In the genomic region with DNA sequence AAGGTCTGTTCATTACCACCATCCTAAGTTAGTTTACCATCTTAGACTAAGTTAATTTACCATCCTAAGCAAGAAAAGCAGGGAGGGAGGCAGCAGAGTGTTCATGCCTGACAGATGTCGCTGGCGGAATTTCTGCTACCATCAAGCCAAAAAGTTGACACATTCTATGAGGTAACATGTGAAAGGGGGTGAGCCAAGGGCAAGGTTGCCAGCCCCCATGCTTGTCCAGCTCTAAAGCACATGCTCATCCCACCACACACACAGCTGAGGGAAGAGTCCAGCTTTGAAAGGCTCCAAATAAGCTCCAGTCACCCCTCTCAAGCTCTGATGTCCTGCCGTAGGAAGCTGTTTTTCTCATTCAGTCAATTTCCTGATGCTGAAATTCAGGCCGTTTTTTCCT, we compare ENCODE assay signal across 16 cellular contexts. TPM values are rescaled to one million over a fixed set of nuclear protein-coding genes. Genes with fewer than 3 reads are reported as not detected.
DNase-seq lines count a peak whose midpoint lies in the region; ATAC-seq and TF ChIP-seq lines count a peak whose summit lies in the region.
"Had no signal": no experiment of that assay in that cellular context is flagged by ENCODE, and none has a peak within 500 bp of the region (broad histone marks: within the 10 kb centered on the region; RNA-seq: fewer than 3 reads in every experiment).

No MANE protein-coding gene starts in this region.

- H3K4me1 ChIP-seq in osteoblast (ENCODE audit: insufficient read depth, low read length) = peaks cover 13% of the 10 kb centered on the region

- no peaks in the 10 kb centered on the region for H4K20me1 ChIP-seq in osteoblast (ENCODE audit: insufficient read depth, low read length)

- H3K4me3 Mint-ChIP-seq in activated CD4-positive, alpha-beta T cell treated with anti-CD3 and anti-CD28 coated beads for 36 hours = peak overlapping the region; percentile 95
- H3K4me3 Mint-ChIP-seq in IgD-negative memory B cell = peak overlapping the region in 3 of 4 donors; percentile 50 to 76 (median 54)
- peak overlapping the region; percentile 67 for H3K4me3 Mint-ChIP-seq in activated T-helper 2 cell treated with anti-CD3 and anti-CD28 coated beads, Interferon-gamma antibody, Interleukin-2, Interleukin-4, amounts not matched to agents 10 μg/mL and 5 μg/mL and 100 μg/mL, durations not matched to agents 14 hours and 24 hours and 36 hours (ENCODE audit: low read depth)
- H3K4me3 Mint-ChIP-seq in natural killer cell = peak overlapping the region; percentile 90
- H3K4me3 Mint-ChIP-seq: neural crest cell had no signal

- CTCF ChIA-PET in activated CD4-positive, alpha-beta T cell treated with anti-CD3 and anti-CD28 coated beads for 36 hours (lab: Charles Lee) = interaction anchor here (0.7 to 27.5 kb wide), 6 partner anchors 6 to 86 kb away, joined by 3 to 621 read pairs (median 8); no protein-coding TSS in a partner anchor

- no peak overlapping the region for H3K4me2 ChIP-seq in osteoblast (ENCODE audit: insufficient read depth, low read length)

- peak overlapping the region; percentile 99 for H3K27ac Mint-ChIP-seq in activated CD4-positive, alpha-beta T cell treated with anti-CD3 and anti-CD28 coated beads for 36 hours
- H3K27ac Mint-ChIP-seq in IgD-negative memory B cell (peak overlapping the region in 2 of 3 donors; percentile 71 to 86), natural killer cell (peak overlapping the region; percentile 90 to 100)
- peak overlapping the region; percentile 91 for H3K27ac Mint-ChIP-seq in activated T-helper 2 cell treated with anti-CD3 and anti-CD28 coated beads, Interferon-gamma antibody, Interleukin-2, Interleukin-4, amounts not matched to agents 10 μg/mL and 5 μg/mL and 100 μg/mL, durations not matched to agents 14 hours and 24 hours and 36 hours

- H3K79me2 ChIP-seq in osteoblast (ENCODE audit: insufficient read depth, low read length) = no peaks in the 10 kb centered on the region

- H3K9me3 ChIP-seq in osteoblast (ENCODE audit: low read depth, low read length) = no peaks in the 10 kb centered on the region
- H3K9me3 ChIP-seq: tibial nerve had no signal

- no peaks in the 10 kb centered on the region for H3K9me3 Mint-ChIP-seq in activated CD4-positive, alpha-beta T cell treated with anti-CD3 and anti-CD28 coated beads for 36 hours (ENCODE audit: low read depth)
- H3K9me3 Mint-ChIP-seq in IgD-negative memory B cell = no peaks in the 10 kb centered on the region
- no peaks in the 10 kb centered on the region for H3K9me3 Mint-ChIP-seq in activated T-helper 2 cell treated with anti-CD3 and anti-CD28 coated beads, Interferon-gamma antibody, Interleukin-2, Interleukin-4, amounts not matched to agents 10 μg/mL and 5 μg/mL and 100 μg/mL, durations not matched to agents 14 hours and 24 hours and 36 hours
- H3K9me3 Mint-ChIP-seq in natural killer cell = no peaks in the 10 kb centered on the region
- H3K9me3 Mint-ChIP-seq: neural crest cell had no signal

- H3K4me3 ChIP-seq in osteoblast (ENCODE audit: insufficient read depth, low read length) = no peak overlapping the region
- H3K4me3 ChIP-seq: tibial nerve had no signal

- no peaks in the 10 kb centered on the region for H3K27me3 ChIP-seq in osteoblast (ENCODE audit: insufficient read depth, low read length)
- H3K27me3 ChIP-seq: brain microvascular endothelial cell, tibial nerve had no signal

- ATAC-seq in activated CD4-positive, alpha-beta T cell treated with anti-CD3 and anti-CD28 coated beads for 36 hours = no peak
- ATAC-seq in natural killer cell (no peak), HG02981 (IDR thresholded peaks at IDR 0.05; ENCODE audit: unreplicated experiment) (no peak)
- ATAC-seq: Panc1 had no signal

- intact Hi-C loops in activated CD4-positive, alpha-beta T cell treated with anti-CD3 and anti-CD28 coated beads for 36 hours (cut with DNase I, micrococcal nuclease) = loop anchor here in 1 of 2 experiments (10.0 kb wide), 1 partner anchor 1351 kb away; the partner anchor contains the start of gene DSTYK
- intact Hi-C loops in activated T-helper 2 cell treated with anti-CD3 and anti-CD28 coated beads, Interferon-gamma antibody, Interleukin-2, Interleukin-4, amounts not matched to agents 10 μg/mL and 5 μg/mL and 100 μg/mL, durations not matched to agents 14 hours and 24 hours and 36 hours (cut with micrococcal nuclease) = no loop called here
- intact Hi-C loops in natural killer cell (cut with micrococcal nuclease) = loop anchor here (1.0 kb wide), 1 partner anchor 9 kb away; no protein-coding TSS in a partner anchor

- DNase-seq in activated CD4-positive, alpha-beta T cell treated with anti-CD3 and anti-CD28 coated beads for 36 hours = peak; percentile 30
- DNase-seq in activated CD4-positive, alpha-beta T cell treated with anti-CD3 and anti-CD28 coated beads, Interleukin-2, amount 50 U/mL, for 4 hours = no peak
- DNase-seq in activated T-helper 2 cell treated with anti-CD3 and anti-CD28 coated beads, Interferon-gamma antibody, Interleukin-2, Interleukin-4, amounts not matched to agents 10 μg/mL and 5 μg/mL and 100 μg/mL, durations not matched to agents 14 hours and 24 hours and 36 hours (ENCODE audit: low spot score) = no peak
- DNase-seq in natural killer cell = no peak
- no peak for DNase-seq in COLO829 (ENCODE audit: low spot score)
- no peak for DNase-seq in osteoblast (ENCODE audit: insufficient read length, low spot score, missing footprints)
- DNase-seq: brain microvascular endothelial cell, cortex of kidney, foreskin melanocyte, NCI-H1436 treated with DMSO at 0.1 percent for 48 hours had no signal

- POLR2A ChIA-PET in activated CD4-positive, alpha-beta T cell treated with anti-CD3 and anti-CD28 coated beads for 36 hours (lab: Charles Lee) = interaction anchor here (2.4 to 7.7 kb wide), 2 partner anchors 9 to 12 kb away, joined by 11 to 129 read pairs; no protein-coding TSS in a partner anchor

- peaks cover 98% of the 10 kb centered on the region for H3K4me1 Mint-ChIP-seq in activated CD4-positive, alpha-beta T cell treated with anti-CD3 and anti-CD28 coated beads for 36 hours
- H3K4me1 Mint-ChIP-seq in IgD-negative memory B cell (peaks cover 49 to 75% (median 55%) of the 10 kb centered on the region in 3 donors), natural killer cell (peaks cover 94 to 95% of the 10 kb centered on the region in 2 donors)
- H3K4me1 Mint-ChIP-seq in activated T-helper 2 cell treated with anti-CD3 and anti-CD28 coated beads, Interferon-gamma antibody, Interleukin-2, Interleukin-4, amounts not matched to agents 10 μg/mL and 5 μg/mL and 100 μg/mL, durations not matched to agents 14 hours and 24 hours and 36 hours (ENCODE audit: low read depth) = peaks cover 89% of the 10 kb centered on the region
- H3K4me1 Mint-ChIP-seq: neural crest cell had no signal

- no peak overlapping the region for H3K27ac ChIP-seq in osteoblast (ENCODE audit: low read depth, low read length)
- H3K27ac ChIP-seq: brain microvascular endothelial cell, C4-2B, tibial nerve had no signal

- peaks cover 98% of the 10 kb centered on the region for H3K36me3 Mint-ChIP-seq in activated CD4-positive, alpha-beta T cell treated with anti-CD3 and anti-CD28 coated beads for 36 hours (ENCODE audit: low read depth)
- H3K36me3 Mint-ChIP-seq in IgD-negative memory B cell (peaks cover 2% of the 10 kb centered on the region), natural killer cell (peaks cover 18% of the 10 kb centered on the region)
- H3K36me3 Mint-ChIP-seq in activated T-helper 2 cell treated with anti-CD3 and anti-CD28 coated beads, Interferon-gamma antibody, Interleukin-2, Interleukin-4, amounts not matched to agents 10 μg/mL and 5 μg/mL and 100 μg/mL, durations not matched to agents 14 hours and 24 hours and 36 hours (ENCODE audit: low read depth) = peaks cover 94% of the 10 kb centered on the region

- no peak for TF ChIP-seq CTCF in natural killer cell (IDR thresholded peaks at IDR 0.05)
- no peak for TF ChIP-seq CTCF in osteoblast (IDR thresholded peaks at IDR 0.05; ENCODE audit: extremely low read depth, low read depth, low read length)

- H2AFZ ChIP-seq in osteoblast (ENCODE audit: low read length) = no peak overlapping the region

- no peaks in the 10 kb centered on the region for H3K27me3 Mint-ChIP-seq in activated CD4-positive, alpha-beta T cell treated with anti-CD3 and anti-CD28 coated beads for 36 hours
- H3K27me3 Mint-ChIP-seq in IgD-negative memory B cell (no peaks in the 10 kb centered on the region), natural killer cell (ENCODE audit: low read depth in 2 of 2) (no peaks in the 10 kb centered on the region)
- no peaks in the 10 kb centered on the region for H3K27me3 Mint-ChIP-seq in activated T-helper 2 cell treated with anti-CD3 and anti-CD28 coated beads, Interferon-gamma antibody, Interleukin-2, Interleukin-4, amounts not matched to agents 10 μg/mL and 5 μg/mL and 100 μg/mL, durations not matched to agents 14 hours and 24 hours and 36 hours (ENCODE audit: low read depth)

- no peaks in the 10 kb centered on the region for H3K36me3 ChIP-seq in osteoblast (ENCODE audit: insufficient read depth, low read length)
- H3K36me3 ChIP-seq: brain microvascular endothelial cell, tibial nerve had no signal

RNA-seq across cellular contexts. Expression of gene EIF2D, which starts 46.3 kb away (rescaled TPM):
- total RNA-seq in activated CD4-positive, alpha-beta T cell treated with anti-CD3 and anti-CD28 coated beads for 36 hours = 100 to 1,000 TPM in 1 of 2 experiments, 10 to 100 TPM in 1; 91.2 to 100 TPM
- polyA plus RNA-seq in IgD-negative memory B cell = 40.4 TPM
- total RNA-seq in activated T-helper 2 cell treated with anti-CD3 and anti-CD28 coated beads, Interferon-gamma antibody, Interleukin-2, Interleukin-4, amounts not matched to agents 10 μg/mL and 5 μg/mL and 100 μg/mL, durations not matched to agents 14 hours and 24 hours and 36 hours = 72.7 and 73.3 TPM in 2 replicates
- total RNA-seq in natural killer cell = 10 to 100 TPM; 31.8 to 34.6 (median 32.7) TPM
- 52.8 and 53.6 TPM in 2 replicates for total RNA-seq in osteoblast

RNA-seq across cellular contexts. Expression of gene RASSF5, which starts 58.6 kb away (rescaled TPM):
- 100 to 1,000 TPM; 223 to 239 TPM for total RNA-seq in activated CD4-positive, alpha-beta T cell treated with anti-CD3 and anti-CD28 coated beads for 36 hours
- 130 TPM for polyA plus RNA-seq in IgD-negative memory B cell
- 180 and 182 TPM in 2 replicates for total RNA-seq in activated T-helper 2 cell treated with anti-CD3 and anti-CD28 coated beads, Interferon-gamma antibody, Interleukin-2, Interleukin-4, amounts not matched to agents 10 μg/mL and 5 μg/mL and 100 μg/mL, durations not matched to agents 14 hours and 24 hours and 36 hours
- 100 to 1,000 TPM; 231 to 333 (median 279) TPM for total RNA-seq in natural killer cell
- total RNA-seq in osteoblast = 0.59 and 0.72 TPM in 2 replicates

Comparison
In these comparisons a context has a peak if more than half of its experiments do, and no peak if none do; other contexts are left out.
1. RNA of gene RASSF5, which starts 58.6 kb away (total RNA-seq): 231 to 333 TPM in natural killer cell, 223 to 239 TPM in activated CD4-positive, alpha-beta T cell treated with anti-CD3 and anti-CD28 coated beads for 36 hours and 180 to 182 TPM in activated T-helper 2 cell treated with anti-CD3 and anti-CD28 coated beads, Interferon-gamma antibody, Interleukin-2, Interleukin-4, amounts not matched to agents 10 μg/mL and 5 μg/mL and 100 μg/mL, durations not matched to agents 14 hours and 24 hours and 36 hours; 0.59 to 0.72 TPM in osteoblast; every median in the first group is over 100 times any median in the second.
2. Peak in every context shown above with its lines, with median percentiles within 50 percentile points of each other: H3K27ac Mint-ChIP-seq and H3K4me3 Mint-ChIP-seq.